Comparison of ENCODE assay signal across 15 cellular contexts in genomic region chr3:112377418-112378071, GRCh38. TPM values are rescaled to one million over a fixed set of nuclear protein-coding genes. Genes with fewer than 3 reads are reported as not detected.
DNase-seq lines count a peak whose midpoint lies in the region; ATAC-seq, FAIRE-seq and TF ChIP-seq lines count a peak whose summit lies in the region.
"Had no signal": no experiment of that assay in that cellular context is flagged by ENCODE, and none has a peak within 500 bp of the region (broad histone marks: within the 10 kb centered on the region; RNA-seq: fewer than 3 reads in every experiment).

No MANE protein-coding gene starts in this region.

- H3K9me3 ChIP-seq in heart right ventricle (no peaks in the 10 kb centered on the region), GM12878 (replicated peaks; ENCODE audit: control insufficient read depth, insufficient read depth, low read length) (no peaks in the 10 kb centered on the region), upper lobe of left lung (no peaks in the 10 kb centered on the region), Karpas-422 (ENCODE audit: low read length) (no peaks in the 10 kb centered on the region)
- H3K9me3 ChIP-seq: A549, tibial artery had no signal

- TF ChIP-seq EP300 in GM12878 (IDR thresholded peaks at IDR 0.05; ENCODE audit: borderline replicate concordance in 1 of 2, control insufficient read depth in 1 of 2, low read depth in 2 of 2, low read length in 2 of 2) (no peak), upper lobe of left lung (IDR thresholded peaks at IDR 0.05) (no peak)

- in situ Hi-C loops in GM12878 (cut with MboI) = no loop called here

- H4K20me1 ChIP-seq in GM12878 (ENCODE audit: control insufficient read depth, insufficient read depth) (no peaks in the 10 kb centered on the region), Karpas-422 (ENCODE audit: insufficient read depth, low read depth, low read length) (no peaks in the 10 kb centered on the region)

- no peak overlapping the region for H3K4me3 ChIP-seq in heart right ventricle
- H3K4me3 ChIP-seq in GM12878 = no peak overlapping the region
- no peak overlapping the region for H3K4me3 ChIP-seq in upper lobe of left lung
- H3K4me3 ChIP-seq in Karpas-422 (ENCODE audit: low read length) = no peak overlapping the region
- H3K4me3 ChIP-seq: A549, tibial artery had no signal

- no peaks in the 10 kb centered on the region for H3K36me3 ChIP-seq in heart right ventricle
- no peaks in the 10 kb centered on the region for H3K36me3 ChIP-seq in GM12878 (ENCODE audit: control insufficient read depth in 2 of 2, insufficient read depth in 2 of 2, low read length in 1 of 2)
- no peaks in the 10 kb centered on the region for H3K36me3 ChIP-seq in upper lobe of left lung
- H3K36me3 ChIP-seq in Karpas-422 (ENCODE audit: insufficient read depth, low read length) = no peaks in the 10 kb centered on the region
- H3K36me3 ChIP-seq: tibial artery had no signal

- TF ChIP-seq POLR2A in GM12878 (IDR thresholded peaks at IDR 0.05; ENCODE audit: low read depth, low read length) = no peak
- no peak for TF ChIP-seq POLR2A in upper lobe of left lung (IDR thresholded peaks at IDR 0.05)
- TF ChIP-seq POLR2A in GM12891 (IDR thresholded peaks at IDR 0.05; ENCODE audit: low read depth, low read length) = no peak

- H3K9me2 ChIP-seq in Karpas-422 (replicated peaks; ENCODE audit: insufficient read depth, low read length) = no peaks in the 10 kb centered on the region

- no peak overlapping the region for H3K4me2 ChIP-seq in GM12878 (ENCODE audit: control insufficient read depth, insufficient read depth)
- H3K4me2 ChIP-seq in Karpas-422 (ENCODE audit: low read depth, low read length, poor library complexity, severe bottlenecking) = no peak overlapping the region
- H3K4me2 ChIP-seq: A549 had no signal

- ATAC-seq in Right ventricle myocardium inferior (peak; percentile 24), heart right ventricle (no peak), GM12878 (peak; percentile 46), upper lobe of left lung (ENCODE audit: low FRiP score in 2 of 2) (no peak)
- ATAC-seq: A549, SK-N-SH treated with all-trans-retinoic acid at 6 μM for 48 hours had no signal

- no TSS peak for BruUV-seq in GM12878 (replicated peaks; lab: Mats Ljungman, UMichigan)

- DNase-seq in Right ventricle myocardium inferior (ENCODE audit: missing footprints) (no peak), heart right ventricle (no peak), GM12878 (ENCODE audit: low read depth, low spot score) (no peak), left kidney (ENCODE audit: low read depth, low spot score) (peak; percentile 84), upper lobe of left lung (no peak), GOT3 (lab: John Stamatoyannopoulos, UW) (no peak), GM12891 (ENCODE audit: insufficient read length, low spot score) (no peak), Karpas-422 (no peak)
- DNase-seq: activated T-cell treated with anti-CD3 and anti-CD28 coated beads, Interleukin-2, amount 50 U/mL, for 48 hours; erythroblast; naive B cell; NCI-H1417; tibial artery had no signal

- CTCF ChIA-PET in GM12878 (lab: Yijun Ruan, JAX) = interaction anchor here (1.0 to 3.4 kb wide), 2 partner anchors 12 to 79 kb away, joined by 3 to 10 read pairs; no protein-coding TSS in a partner anchor

- SMC1A ChIA-PET in GM12878 (lab: Charles Lee; ENCODE audit: uncharacterized antibody, unreplicated experiment) = interaction anchor here (1.8 kb wide), 2 partner anchors 12 to 44 kb away, joined by 4 to 9 read pairs; no protein-coding TSS in a partner anchor

- H3K4me1 ChIP-seq in heart right ventricle = peaks cover 8 to 61% (median 46%) of the 10 kb centered on the region in 9 donors
- no peaks in the 10 kb centered on the region for H3K4me1 ChIP-seq in GM12878 (ENCODE audit: control insufficient read depth, insufficient read depth, low read length)
- peaks cover 14 to 27% (median 18%) of the 10 kb centered on the region in 4 donors for H3K4me1 ChIP-seq in upper lobe of left lung
- H3K4me1 ChIP-seq in Karpas-422 (ENCODE audit: low read length) = peaks cover 7% of the 10 kb centered on the region
- H3K4me1 ChIP-seq: A549 had no signal

- 56 to 72% methylated on average over 4 of the region's 4 CpGs for WGBS in heart right ventricle, 2 donors
- 87% methylated on average over 4 of the region's 4 CpGs for WGBS in GM12878 (ENCODE audit: insufficient coverage, insufficient replicate concordance, low lambda C conversion rate, missing lambda C conversion rate)
- WGBS in upper lobe of left lung, 2 donors = 75% methylated on average over 4 of the region's 4 CpGs

- H2AFZ ChIP-seq in GM12878 (ENCODE audit: control insufficient read depth, low read depth, low read length) (no peak overlapping the region), Karpas-422 (ENCODE audit: low read length) (no peak overlapping the region)

- FAIRE-seq in GM12878 (lab: Jason Lieb, UNC) (no peak), GM12891 (lab: Jason Lieb, UNC) (no peak)
- FAIRE-seq: A549 had no signal

- intact Hi-C loops in Right ventricle myocardium inferior (cut with DNase I) = no loop called here
- intact Hi-C loops in heart right ventricle (cut with DNase I) = no loop called here
- intact Hi-C loops in GM12878 (cut with micrococcal nuclease; ENCODE audit: unreplicated experiment) = no loop called here

- H3K27me3 ChIP-seq in heart right ventricle = no peaks in the 10 kb centered on the region
- no peaks in the 10 kb centered on the region for H3K27me3 ChIP-seq in GM12878 (replicated peaks in 1 of 2; ENCODE audit: control insufficient read depth in 2 of 2, insufficient read depth in 2 of 2, low read length in 1 of 2)
- H3K27me3 ChIP-seq in upper lobe of left lung = no peaks in the 10 kb centered on the region
- H3K27me3 ChIP-seq in Karpas-422 (ENCODE audit: low read length) = no peaks in the 10 kb centered on the region
- H3K27me3 ChIP-seq: tibial artery had no signal

- RAD21 ChIA-PET in GM12878 (lab: Charles Lee; ENCODE audit: unreplicated experiment) = interaction anchor here (0.9 to 1.0 kb wide), 2 partner anchors 15 to 44 kb away, joined by 3 read pairs; partner anchors contain the start of gene CD200

- no peak for TF ChIP-seq RAD21 in GM12878 (IDR thresholded peaks at IDR 0.05; ENCODE audit: insufficient read depth, low read depth, low read length)

- TF ChIP-seq CTCF in heart right ventricle (IDR thresholded peaks at IDR 0.05) (no peak), GM12878 (IDR thresholded peaks at IDR 0.05 in 2 of 3, conservative IDR thresholded peaks at IDR 0.05 in 1 of 3; ENCODE audit: control insufficient read depth in 2 of 3, extremely low read depth in 1 of 3, insufficient read depth in 1 of 3, low read depth in 3 of 3, low read length in 3 of 3) (no peak), upper lobe of left lung (IDR thresholded peaks at IDR 0.05) (no peak)

- H3K27ac ChIP-seq in heart right ventricle = peak overlapping the region in 5 of 10 donors; percentile 2 to 87 (median 78)
- H3K27ac ChIP-seq in GM12878 (ENCODE audit: control insufficient read depth, insufficient read depth) = no peak overlapping the region
- peak overlapping the region; percentile 10 to 58 (median 22) for H3K27ac ChIP-seq in upper lobe of left lung
- no peak overlapping the region for H3K27ac ChIP-seq in Karpas-422 (ENCODE audit: low read length)
- H3K27ac ChIP-seq: A549 had no signal

- H3K9ac ChIP-seq in GM12878 (ENCODE audit: control insufficient read depth, insufficient read depth, low read length) (no peak overlapping the region), Karpas-422 (ENCODE audit: low read length) (no peak overlapping the region)

- no peaks in the 10 kb centered on the region for H3K79me2 ChIP-seq in GM12878 (ENCODE audit: control insufficient read depth, insufficient read depth, low read length)
- H3K79me2 ChIP-seq in Karpas-422 (ENCODE audit: low read length) = no peaks in the 10 kb centered on the region

- POLR2A ChIA-PET in GM12878 (lab: Charles Lee) = interaction anchor here (1.4 to 1.7 kb wide), 2 partner anchors 11 to 13 kb away, joined by 4 read pairs; no protein-coding TSS in a partner anchor

TF ChIP-seq in GM12891, 5 proteins besides CTCF, POLR2A, EP300 and RAD21:
- no peak for TF ChIP-seq POLR2AphosphoS5 (IDR thresholded peaks at IDR 0.05; ENCODE audit: low read depth, low read length)
- TF ChIP-seq PAX5 (IDR thresholded peaks at IDR 0.05; ENCODE audit: insufficient read depth, low read length, severe bottlenecking) = no peak

RNA-seq across cellular contexts. Expression of gene CD200, which starts 44.6 kb away (rescaled TPM):
- total RNA-seq in Right ventricle myocardium inferior (0.92 TPM), heart right ventricle (1 to 10 TPM in 6 of 10 donors, under 1 TPM in 4; 0.82 to 3.3 (median 1.5) TPM), GM12878 (2014; rRNA removed) (21.2 and 24.3 TPM in 2 replicates), GM12878 (2014; rRNA removed; fragmentation: Illumina TruSeq; extraction: Trizol) (28.0 and 29.5 TPM in 2 replicates), GM12878 (2021) (27.8 and 29.2 TPM in 2 replicates), upper lobe of left lung (1 to 10 TPM; 2.4 to 9.9 (median 4.5) TPM)
- polyA plus RNA-seq in heart right ventricle (1 to 10 TPM in 1 of 2 donors, under 1 TPM in 1; 0.44 to 1.3 TPM), GM12878 (2011; rRNA removed) (84.3 and 97.3 TPM in 2 replicates), GM12878 (2014; fragmentation: Illumina TruSeq; extraction: Trizol) (51.2 and 65.2 TPM in 2 replicates), GM12878 (2014; fragmentation: Nextera tagmentation; extraction: Ambion mirVana) (10 to 100 TPM; 39.8 to 44.0 TPM), GM12878 (2014; rRNA removed) (25.1 and 31.8 TPM in 2 replicates), GM12878 (2016; fragmentation: Nextera tagmentation; extraction: Ambion mirVana) (10 to 100 TPM; 31.0 to 34.5 TPM)
- 63.1 and 64.4 TPM in 2 replicates for total RNA-seq in GM12878 (2013; cell fraction: nucleolus; rRNA removed)
- 9.9 TPM for polyA plus RNA-seq in GM12878 (2011; ENCODE audit: low read depth)
- 56.1 and 67.4 TPM in 2 replicates for polyA plus RNA-seq in GM12878 (2011; cell fraction: cytosol; rRNA removed)
- 48.3 and 66.3 TPM in 2 replicates for polyA plus RNA-seq in GM12878 (2011; cell fraction: nucleus; rRNA removed)
- 13.9 and 25.9 TPM in 2 replicates for polyA plus RNA-seq in GM12878 (2012)
- polyA minus RNA-seq in GM12878 (2011; rRNA and poly(A)+ RNA removed) = 60.8 and 70.1 TPM in 2 replicates
- polyA minus RNA-seq in GM12878 (2011; cell fraction: cytosol; rRNA and poly(A)+ RNA removed) = 17.0 and 17.4 TPM in 2 replicates
- 26.0 and 37.7 TPM in 2 replicates for polyA minus RNA-seq in GM12878 (2011; cell fraction: nucleus; rRNA and poly(A)+ RNA removed)
- polyA plus RNA-seq in GM12891 (2012; ENCODE audit: low read depth, missing spikeins) = 21.5 TPM
- not detected in 2 replicates for total RNA-seq in Karpas-422 (2014; rRNA removed; shearing (Covaris generic); ENCODE audit: low replicate concordance)
- polyA plus RNA-seq: A549 had no signal

Comparison
In these comparisons a context has a peak if more than half of its experiments do, and no peak if none do; other contexts are left out.
1. ATAC-seq: peak in Right ventricle myocardium inferior (single experiment) and GM12878 (single experiment); none in heart right ventricle (0 of 8) and upper lobe of left lung (0 of 2).
2. H3K27ac ChIP-seq: peak in upper lobe of left lung (4 of 4); none in GM12878 (single experiment) and Karpas-422 (single experiment).